In genomic region chr1:234396092-234396491, GRCh38 we compare ENCODE assay signal across 23 cellular contexts.
"Had no signal": no experiment of that assay in that cellular context is flagged by ENCODE, and none has a peak within 500 bp of the region (broad histone marks: within the 10 kb centered on the region; RNA-seq: fewer than 3 reads in every experiment).

No MANE protein-coding gene starts in this region.

- H3K4me3 Mint-ChIP-seq: activated naive CD8-positive, alpha-beta T cell; type B pancreatic cell had no signal

- H3K4me3 ChIP-seq: adrenal gland, ascending aorta, hepatocyte, left lung, lung, sigmoid colon, smooth muscle cell, thoracic aorta had no signal

- H3K27ac Mint-ChIP-seq: type B pancreatic cell had no signal

- H3K4me1 ChIP-seq: ascending aorta had no signal

- H3K36me3 ChIP-seq: thoracic aorta had no signal

- DNase-seq: activated CD4-positive, alpha-beta T cell treated with anti-CD3 and anti-CD28 coated beads, Interleukin-2, amount 50 U/mL, for 1 hour; activated CD8-positive, alpha-beta memory T cell treated with anti-CD3 and anti-CD28 coated beads, Interleukin-2, amount 50 U/mL, for 48 hours; activated effector memory CD4-positive, alpha-beta T cell treated with anti-CD3 and anti-CD28 coated beads, Interleukin-2, amount 50 U/mL, for 16 hours; activated T-cell treated with anti-CD3 and anti-CD28 coated beads, Interleukin-2, amount 50 U/mL, for 48 hours; adrenal gland; central memory CD4-positive, alpha-beta T cell; effector memory CD4-positive, alpha-beta T cell; glutamatergic neuron; immature natural killer cell; left lung; naive thymus-derived CD8-positive, alpha-beta T cell; retina; sigmoid colon; stimulated activated CD4-positive, alpha-beta T cell treated with anti-CD3 and anti-CD28 coated beads, Interleukin-15, amount 100 ng/mL, for 24 hours; stimulated activated CD8-positive, alpha-beta memory T cell treated with anti-CD3 and anti-CD28 coated beads, Interleukin-4, amount 100 ng/mL, for 48 hours had no signal

- H3K9me3 Mint-ChIP-seq: immature natural killer cell, type B pancreatic cell had no signal

- H3K27me3 Mint-ChIP-seq: activated naive CD8-positive, alpha-beta T cell; naive thymus-derived CD8-positive, alpha-beta T cell; progenitor cell of endocrine pancreas; type B pancreatic cell had no signal

- H3K9me3 ChIP-seq: adrenal gland, ascending aorta, left lung, sigmoid colon, thoracic aorta had no signal

- H3K27me3 ChIP-seq: adrenal gland, ascending aorta, hepatocyte, left lung, sigmoid colon had no signal
